Comparison of ENCODE assay signal across 2 cellular contexts in genomic region chrY:22134719-22135118, GRCh38. TPM values are rescaled to one million over a fixed set of nuclear protein-coding genes. Genes with fewer than 3 reads are reported as not detected.
"Had no signal": no experiment of that assay in that cellular context is flagged by ENCODE, and none has a peak within 500 bp of the region (broad histone marks: within the 10 kb centered on the region; RNA-seq: fewer than 3 reads in every experiment).

No MANE protein-coding gene starts in this region.

RNA-seq across cellular contexts. Expression of gene RBMY1F, which starts 48.0 kb away (rescaled TPM):
- total RNA-seq: G401, GM12878 had no signal
- polyA plus RNA-seq: GM12878 had no signal
